13 cellular contexts compared by ENCODE assay signal in the genomic region with DNA sequence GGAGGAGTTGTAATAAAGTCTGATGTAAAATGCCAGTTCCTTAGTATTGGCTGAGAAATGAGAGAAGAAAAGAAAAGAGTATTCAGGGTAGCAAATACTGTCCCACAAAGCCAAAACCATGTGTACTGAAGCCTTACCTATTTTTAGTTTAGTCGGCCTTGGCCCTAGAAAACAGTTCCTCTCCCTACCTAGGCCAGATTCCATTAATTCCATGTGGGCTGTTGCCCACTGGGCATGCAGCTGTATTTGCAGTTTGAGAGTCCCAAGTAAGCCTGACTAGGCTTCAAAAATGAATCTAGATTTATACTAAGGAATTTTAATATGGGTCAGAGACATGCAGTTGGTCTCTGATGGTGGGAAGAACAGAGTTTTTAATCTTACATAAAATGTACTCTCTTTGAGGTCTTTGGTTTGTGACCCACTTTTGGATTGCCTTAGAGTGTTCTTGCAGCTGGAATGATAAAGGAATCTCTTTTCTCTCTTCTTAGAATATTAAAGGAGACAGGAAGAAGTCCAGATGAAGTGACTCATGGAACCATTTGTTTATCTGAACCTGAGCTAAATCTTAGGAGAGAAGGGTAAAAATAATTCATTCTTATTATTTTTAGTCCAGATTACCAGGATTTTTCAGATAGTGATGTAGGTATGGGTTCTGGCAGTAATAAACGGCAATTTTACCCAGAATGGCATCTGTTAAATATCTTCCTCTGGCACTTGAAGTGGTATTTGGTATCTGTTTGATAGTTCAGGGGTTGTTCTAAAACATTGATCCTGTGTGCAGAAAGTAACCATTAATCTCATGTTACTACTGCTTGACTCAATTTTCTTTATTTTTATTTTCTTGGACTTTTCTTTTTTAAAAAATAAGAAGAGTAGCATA. TPM values are rescaled to one million over a fixed set of nuclear protein-coding genes. Genes with fewer than 3 reads are reported as not detected.
DNase-seq lines count a peak whose midpoint lies in the region; ATAC-seq lines count a peak whose summit lies in the region.
"Had no signal": no experiment of that assay in that cellular context is flagged by ENCODE, and none has a peak within 500 bp of the region (broad histone marks: within the 10 kb centered on the region; RNA-seq: fewer than 3 reads in every experiment).

No MANE protein-coding gene starts in this region.

- no peak overlapping the region for H4K8ac ChIP-seq in mesendoderm (ENCODE audit: low read depth, low read length)

- no peaks in the 10 kb centered on the region for H3K9me3 ChIP-seq in right cardiac atrium (ENCODE audit: control insufficient read depth, low read length)

- H2BK120ac ChIP-seq in mesendoderm (ENCODE audit: low read depth, low read length) = no peak overlapping the region

- H3K79me2 ChIP-seq in mesendoderm (ENCODE audit: control insufficient read depth, insufficient read depth, low read length) = no peaks in the 10 kb centered on the region

- no peak overlapping the region for H2BK15ac ChIP-seq in mesendoderm (replicated peaks; ENCODE audit: low read depth)

- peaks cover 1% of the 10 kb centered on the region for H3K79me1 ChIP-seq in mesendoderm (ENCODE audit: low read length)

- H3K4ac ChIP-seq in mesendoderm (ENCODE audit: low read depth, low read length) = no peak overlapping the region

- 21% methylated on average over 2 of the region's 2 CpGs for WGBS in right cardiac atrium
- WGBS in mesendoderm (ENCODE audit: extremely low coverage, insufficient coverage, low lambda C conversion rate) = no CpG with 5 or more reads among the region's 2 CpGs

- H2AK5ac ChIP-seq in mesendoderm (ENCODE audit: low read length) = no peak overlapping the region

- no peak overlapping the region for H4K5ac ChIP-seq in mesendoderm (ENCODE audit: low read length)

- H3K36me3 ChIP-seq in mesendoderm (ENCODE audit: control insufficient read depth, insufficient read depth, low read length) = no peaks in the 10 kb centered on the region

- peaks cover 2% of the 10 kb centered on the region for H3K4me1 ChIP-seq in right cardiac atrium (ENCODE audit: control insufficient read depth, insufficient read depth, low read length)
- peaks cover 2% of the 10 kb centered on the region for H3K4me1 ChIP-seq in mesendoderm (ENCODE audit: control insufficient read depth, low read depth, low read length)

- H2BK5ac ChIP-seq in mesendoderm (ENCODE audit: low read length) = no peak overlapping the region

- ATAC-seq in Right ventricle myocardium inferior = peak; percentile 13
- no peak for ATAC-seq in right cardiac atrium
- ATAC-seq: effector memory CD8-positive, alpha-beta T cell; stimulated activated memory B cell treated with anti-CD40 and anti-IgM and Interleukin-4, amounts not matched to agents 10 μg/mL and 1 μg/mL and 100 μg/mL, for 72 hours had no signal

- no peaks in the 10 kb centered on the region for H3K27me3 ChIP-seq in right cardiac atrium (ENCODE audit: control insufficient read depth, insufficient read depth)
- no peaks in the 10 kb centered on the region for H3K27me3 ChIP-seq in mesendoderm (ENCODE audit: insufficient read depth, low read length, poor library complexity)

- no peak overlapping the region for H3K56ac ChIP-seq in mesendoderm (ENCODE audit: low read length)

- DNase-seq in Right ventricle myocardium inferior (ENCODE audit: missing footprints) (no peak), right cardiac atrium (no peak), dermis blood vessel endothelial cell (peak; percentile 37), mesendoderm (peak; percentile 13), iPS-NIHi7 (ENCODE audit: extremely low spot score) (no peak), DMS153 (lab: John Stamatoyannopoulos, UW) (no peak), activated T-cell treated with anti-CD3 and anti-CD28 coated beads for 4 hours (no peak), AML-193 (lab: John Stamatoyannopoulos, UW) (no peak)
- DNase-seq: 8988T; activated CD4-positive, alpha-beta T cell treated with anti-CD3 and anti-CD28 coated beads, Interleukin-2, amount 10 ng/mL, durations not matched to agents 24 days and 14 days; effector memory CD8-positive, alpha-beta T cell; NCI-H1694 had no signal

- H3K27ac ChIP-seq in right cardiac atrium (ENCODE audit: low read length) = no peak overlapping the region
- no peak overlapping the region for H3K27ac ChIP-seq in mesendoderm (ENCODE audit: low read depth, low read length)

- intact Hi-C loops in Right ventricle myocardium inferior (cut with DNase I) = no loop called here
- intact Hi-C loops in right cardiac atrium (cut with DNase I) = no loop called here

- H3K23ac ChIP-seq in mesendoderm (ENCODE audit: low read length) = no peak overlapping the region

- H3K4me2 ChIP-seq in mesendoderm (ENCODE audit: low read length) = no peak overlapping the region

- no peak overlapping the region for H3K9ac ChIP-seq in mesendoderm (ENCODE audit: low read length)

- H3K4me3 ChIP-seq in right cardiac atrium (ENCODE audit: low read length) = no peak overlapping the region
- no peak overlapping the region for H3K4me3 ChIP-seq in mesendoderm (ENCODE audit: low read length)

- no peak overlapping the region for H3K18ac ChIP-seq in mesendoderm (ENCODE audit: low read length)

RNA-seq across cellular contexts. Expression of a gene that starts 33.8 kb away (rescaled TPM):
- total RNA-seq in Right ventricle myocardium inferior (8.9 TPM), right cardiac atrium (10 to 100 TPM in 1 of 4 donors, 1 to 10 TPM in 3; 8.5 to 10.2 (median 9.0) TPM), dermis blood vessel endothelial cell (65.7 and 79.2 TPM in 2 replicates)
- 4.8 TPM for polyA plus RNA-seq in right cardiac atrium
- 7.9 TPM for polyA plus RNA-seq in mesendoderm (2013, experiment 1 of 2)
- polyA plus RNA-seq in mesendoderm (2013, experiment 2 of 2) = 7.9 TPM

Comparison
In these comparisons a context has a peak if more than half of its experiments do, and no peak if none do; other contexts are left out.
1. DNase-seq: peak in dermis blood vessel endothelial cell (single experiment) and mesendoderm (single experiment); none in Right ventricle myocardium inferior (single experiment), right cardiac atrium (0 of 3), iPS-NIHi7 (single experiment), DMS153 (single experiment), activated T-cell treated with anti-CD3 and anti-CD28 coated beads for 4 hours (single experiment) and AML-193 (0 of 2).